29 cellular contexts compared by ENCODE assay signal in genomic region chr16:50670476-50670875, GRCh38. TPM values are rescaled to one million over a fixed set of nuclear protein-coding genes. Genes with fewer than 3 reads are reported as not detected.
"Had no signal": no experiment of that assay in that cellular context is flagged by ENCODE, and none has a peak within 500 bp of the region (broad histone marks: within the 10 kb centered on the region; RNA-seq: fewer than 3 reads in every experiment).

No MANE protein-coding gene starts in this region.

- DNase-seq: activated CD4-positive, alpha-beta T cell treated with anti-CD3 and anti-CD28 coated beads for 1 hour; activated CD4-positive, alpha-beta T cell treated with anti-CD3 and anti-CD28 coated beads, Interleukin-2, amount 10 ng/mL, durations not matched to agents 7 days and 5 days; activated CD8-positive, alpha-beta memory T cell treated with anti-CD3 and anti-CD28 coated beads, Interleukin-2, amount 50 U/mL, for 48 hours; activated CD8-positive, alpha-beta T cell treated with anti-CD3 and anti-CD28 coated beads for 36 hours; activated gamma-delta T cell treated with Interleukin-2 at 50 U/mL for 16 hours; activated naive CD4-positive, alpha-beta T cell treated with anti-CD3 and anti-CD28 coated beads, Interleukin-2, amount 50 U/mL, for 16 hours; activated T-cell treated with anti-CD3 and anti-CD28 coated beads, Interleukin-2, amount 50 U/mL, for 48 hours; amygdala; MG63; MV-4-11; NCI-H1092 treated with DMSO at 0.1 percent for 48 hours; NCI-H1417 treated with DMSO at 0.1 percent for 48 hours; NCI-H1694; NCI-H2029 treated with DMSO at 0.1 percent for 48 hours; NCI-H345; NCI-H510A; NCI-H526 treated with DMSO at 0.1 percent for 48 hours; NK-92 treated with Interleukin-12 subunit alpha and Interleukin-12 subunit beta, amount 100 ng/mL, for 24 hours; OCI-M1; Right ventricle myocardium superior; SJCRH30; SK-N-SH had no signal

- H3K27ac ChIP-seq: RWPE1, SJCRH30 had no signal

- FAIRE-seq: astrocyte had no signal

- H3K9me3 Mint-ChIP-seq: central memory CD8-positive, alpha-beta T cell had no signal

- H3K36me3 ChIP-seq: MG63, SJCRH30 had no signal

- H3K27ac Mint-ChIP-seq: activated CD8-positive, alpha-beta T cell treated with anti-CD3 and anti-CD28 coated beads for 36 hours; activated T-helper 2 cell treated with anti-CD3 and anti-CD28 coated beads, Interferon-gamma antibody, Interleukin-2, Interleukin-4, amounts not matched to agents 10 μg/mL and 5 μg/mL and 100 μg/mL, durations not matched to agents 14 hours and 24 hours and 36 hours; brain; WTC11 had no signal

- H3K9ac ChIP-seq: SK-N-SH had no signal

- H3K4me1 ChIP-seq: SJCRH30 had no signal

- H3K9me3 ChIP-seq: SK-N-SH had no signal

- H3K4me3 Mint-ChIP-seq: activated CD4-positive, alpha-beta T cell treated with anti-CD3 and anti-CD28 coated beads, Interleukin-2, amount 10 ng/mL, durations not matched to agents 7 days and 5 days; activated CD8-positive, alpha-beta T cell treated with anti-CD3 and anti-CD28 coated beads for 36 hours; brain; central memory CD8-positive, alpha-beta T cell; WTC11 had no signal

- H3K27me3 ChIP-seq: MG63, SJCRH30 had no signal

- ATAC-seq: activated CD8-positive, alpha-beta T cell treated with anti-CD3 and anti-CD28 coated beads for 36 hours; Panc1; WTC11 had no signal

- H3K4me3 ChIP-seq: MG63, SJCRH30 had no signal

- H3K27me3 Mint-ChIP-seq: activated CD4-positive, alpha-beta T cell treated with anti-CD3 and anti-CD28 coated beads, Interleukin-2, amount 10 ng/mL, durations not matched to agents 7 days and 5 days; activated CD8-positive, alpha-beta T cell treated with anti-CD3 and anti-CD28 coated beads for 36 hours; central memory CD8-positive, alpha-beta T cell had no signal

RNA-seq across cellular contexts. Expression of gene SNX20, which starts 10.6 kb away (rescaled TPM):
- total RNA-seq: astrocyte, SJCRH30, WTC11 had no signal
- polyA plus RNA-seq: SK-N-SH had no signal

RNA-seq across cellular contexts. Expression of gene NOD2, which starts 22.9 kb away (rescaled TPM):
- total RNA-seq: astrocyte, SJCRH30 had no signal
- polyA plus RNA-seq: SK-N-SH had no signal
